ENCODE assay signal across 10 cellular contexts in genomic region chr14:102279688-102280348, GRCh38. TPM values are rescaled to one million over a fixed set of nuclear protein-coding genes. Genes with fewer than 3 reads are reported as not detected.
DNase-seq lines count a peak whose midpoint lies in the region; ATAC-seq, FAIRE-seq and TF ChIP-seq lines count a peak whose summit lies in the region.
"Had no signal": no experiment of that assay in that cellular context is flagged by ENCODE, and none has a peak within 500 bp of the region (broad histone marks: within the 10 kb centered on the region; RNA-seq: fewer than 3 reads in every experiment).

No MANE protein-coding gene starts in this region.

- no peak overlapping the region for H2AFZ ChIP-seq in astrocyte (ENCODE audit: low read depth, low read length)

- TF ChIP-seq CTCF in astrocyte (IDR thresholded peaks at IDR 0.05; ENCODE audit: insufficient read depth, low read depth, low read length) (no peak), natural killer cell (IDR thresholded peaks at IDR 0.05) (no peak), suprapubic skin (IDR thresholded peaks at IDR 0.05) (no peak)

- peaks cover 10% of the 10 kb centered on the region for H3K79me2 ChIP-seq in astrocyte (ENCODE audit: insufficient read depth, low read length)

- peaks cover 37% of the 10 kb centered on the region for H3K4me1 ChIP-seq in astrocyte (ENCODE audit: insufficient read depth, low read length)
- no peaks in the 10 kb centered on the region for H3K4me1 ChIP-seq in suprapubic skin

- H3K27me3 Mint-ChIP-seq in astrocyte (ENCODE audit: low read depth, unreplicated experiment): no peaks in the 10 kb centered on the region
- H3K27me3 Mint-ChIP-seq in natural killer cell (ENCODE audit: low read depth in 2 of 2): no peaks in the 10 kb centered on the region
- H3K27me3 Mint-ChIP-seq: activated naive CD8-positive, alpha-beta T cell treated with anti-CD3 and anti-CD28 coated beads, Interleukin-2, amount 10 ng/mL, durations not matched to agents 7 days and 5 days had no signal

- H3K36me3 Mint-ChIP-seq in astrocyte (ENCODE audit: low read depth, unreplicated experiment): peaks cover 2% of the 10 kb centered on the region
- H3K36me3 Mint-ChIP-seq in natural killer cell: no peaks in the 10 kb centered on the region
- H3K36me3 Mint-ChIP-seq: activated naive CD8-positive, alpha-beta T cell treated with anti-CD3 and anti-CD28 coated beads, Interleukin-2, amount 10 ng/mL, durations not matched to agents 7 days and 5 days had no signal

- no peaks in the 10 kb centered on the region for H3K36me3 ChIP-seq in astrocyte (ENCODE audit: insufficient read depth, low read length)
- H3K36me3 ChIP-seq in suprapubic skin: peaks cover 15% of the 10 kb centered on the region

- H3K4me1 Mint-ChIP-seq in astrocyte (ENCODE audit: low read depth, unreplicated experiment): peaks cover 24% of the 10 kb centered on the region
- H3K4me1 Mint-ChIP-seq in natural killer cell: no peaks in the 10 kb centered on the region
- H3K4me1 Mint-ChIP-seq: activated naive CD8-positive, alpha-beta T cell treated with anti-CD3 and anti-CD28 coated beads, Interleukin-2, amount 10 ng/mL, durations not matched to agents 7 days and 5 days had no signal

- H3K27ac Mint-ChIP-seq in astrocyte (ENCODE audit: unreplicated experiment): peak overlapping the region; percentile 98
- no peak overlapping the region for H3K27ac Mint-ChIP-seq in natural killer cell
- H3K27ac Mint-ChIP-seq: activated naive CD8-positive, alpha-beta T cell treated with anti-CD3 and anti-CD28 coated beads, Interleukin-2, amount 10 ng/mL, durations not matched to agents 7 days and 5 days had no signal

- H3K4me3 ChIP-seq in astrocyte (ENCODE audit: insufficient read depth, low read depth, low read length): peak overlapping the region; percentile 26
- H3K4me3 ChIP-seq in suprapubic skin: no peak overlapping the region

- H3K27ac ChIP-seq in astrocyte (ENCODE audit: low read depth, low read length): peak overlapping the region; percentile 100
- no peak overlapping the region for H3K27ac ChIP-seq in suprapubic skin
- H3K27ac ChIP-seq: KMS-11 had no signal

- peak overlapping the region; percentile 93 for H3K9ac ChIP-seq in astrocyte (ENCODE audit: low read length)
- H3K9ac ChIP-seq: KMS-11 had no signal

- H3K4me3 Mint-ChIP-seq in astrocyte (ENCODE audit: unreplicated experiment) (peak overlapping the region; percentile 37), natural killer cell (no peak overlapping the region)
- H3K4me3 Mint-ChIP-seq: activated naive CD8-positive, alpha-beta T cell treated with anti-CD3 and anti-CD28 coated beads, Interleukin-2, amount 10 ng/mL, durations not matched to agents 7 days and 5 days had no signal

- no peak for TF ChIP-seq POLR2A in suprapubic skin (IDR thresholded peaks at IDR 0.05)

- DNase-seq in A172 (ENCODE audit: low spot score) (peak; percentile 85), H4 (ENCODE audit: low spot score) (peak; percentile 78), astrocyte (ENCODE audit: low read depth) (peak; percentile 100), kidney glomerular epithelial cell (lab: John Stamatoyannopoulos, UW) (peak; percentile 98), NCI-H446 treated with DMSO at 0.1 percent for 48 hours (lab: John Stamatoyannopoulos, UW) (no peak), natural killer cell (no peak), suprapubic skin (ENCODE audit: low spot score in 2 of 2) (no peak)
- DNase-seq: activated naive CD8-positive, alpha-beta T cell treated with anti-CD3 and anti-CD28 coated beads, Interleukin-2, amount 10 ng/mL, durations not matched to agents 7 days and 5 days had no signal

- WGBS in suprapubic skin: 70% methylated on average over 8 of the region's 8 CpGs

- peak overlapping the region; percentile 82 for H3K4me2 ChIP-seq in astrocyte (ENCODE audit: low read length)
- H3K4me2 ChIP-seq: KMS-11 had no signal

- peak; percentile 100 for FAIRE-seq in astrocyte (lab: Jason Lieb, UNC)

- no peaks in the 10 kb centered on the region for H3K27me3 ChIP-seq in astrocyte (ENCODE audit: insufficient read depth, low read length)
- no peaks in the 10 kb centered on the region for H3K27me3 ChIP-seq in suprapubic skin

- H3K9me3 ChIP-seq in astrocyte (ENCODE audit: insufficient read depth, low read depth, low read length) (no peaks in the 10 kb centered on the region), suprapubic skin (no peaks in the 10 kb centered on the region)

- intact Hi-C loops in natural killer cell (cut with micrococcal nuclease): no loop called here

- ATAC-seq in natural killer cell (no peak), GM18867 (IDR thresholded peaks at IDR 0.05; ENCODE audit: unreplicated experiment) (no peak)

- no peaks in the 10 kb centered on the region for H3K9me3 Mint-ChIP-seq in astrocyte (ENCODE audit: unreplicated experiment)
- H3K9me3 Mint-ChIP-seq in natural killer cell: no peaks in the 10 kb centered on the region
- H3K9me3 Mint-ChIP-seq: activated naive CD8-positive, alpha-beta T cell treated with anti-CD3 and anti-CD28 coated beads, Interleukin-2, amount 10 ng/mL, durations not matched to agents 7 days and 5 days had no signal

- no peak for TF ChIP-seq EP300 in suprapubic skin (IDR thresholded peaks at IDR 0.05)

- no peaks in the 10 kb centered on the region for H4K20me1 ChIP-seq in astrocyte (ENCODE audit: insufficient read depth, low read length)

RNA-seq across cellular contexts. Expression of gene MOK, which starts 25.1 kb away (rescaled TPM):
- 8.4 and 11.6 TPM in 2 replicates for total RNA-seq in A172 (2014; rRNA removed; shearing (Covaris generic))
- total RNA-seq in H4 (2014; rRNA removed; shearing (Covaris generic)): 1.6 and 2.0 TPM in 2 replicates
- total RNA-seq in astrocyte: 8.3 and 9.3 TPM in 2 replicates
- 1 to 10 TPM; 3.9 to 6.5 (median 4.7) TPM for total RNA-seq in natural killer cell
- 10 to 100 TPM; 13.0 to 25.4 (median 17.0) TPM for total RNA-seq in suprapubic skin

RNA-seq across cellular contexts. Expression of gene ZNF839, which starts 39.7 kb away (rescaled TPM):
- 6.8 and 8.5 TPM in 2 replicates for total RNA-seq in A172 (2014; rRNA removed; shearing (Covaris generic))
- total RNA-seq in H4 (2014; rRNA removed; shearing (Covaris generic)): 2.7 and 5.0 TPM in 2 replicates
- 7.8 and 8.0 TPM in 2 replicates for total RNA-seq in astrocyte
- total RNA-seq in natural killer cell: 10 to 100 TPM; 13.3 to 20.4 (median 18.1) TPM
- total RNA-seq in suprapubic skin: 10 to 100 TPM in 3 of 4 donors, 1 to 10 TPM in 1; 9.2 to 41.0 (median 17.7) TPM

Comparison
In these comparisons a context has a peak if more than half of its experiments do, and no peak if none do; other contexts are left out.
1. DNase-seq: peak in A172 (single experiment), H4 (single experiment), astrocyte (single experiment) and kidney glomerular epithelial cell (single experiment); none in NCI-H446 treated with DMSO at 0.1 percent for 48 hours (single experiment), natural killer cell (single experiment) and suprapubic skin (0 of 2).